1 cellular context compared by ENCODE assay signal in genomic region chr20:46914789-46915359, GRCh38.
TF ChIP-seq lines count a peak whose summit lies in the region.

No MANE protein-coding gene starts in this region.

TF ChIP-seq in H1, 55 proteins besides CTCF, POLR2A, EP300 and RAD21 (continued from another document):
- TF ChIP-seq RNF2 (IDR thresholded peaks at IDR 0.05; ENCODE audit: borderline replicate concordance, low read depth, low read length, missing control alignments, poor library complexity, severe bottlenecking) (no peak), HDAC2 (IDR thresholded peaks at IDR 0.05; ENCODE audit: borderline replicate concordance in 1 of 2, low read depth in 2 of 2, low read length in 2 of 2) (no peak), CHD7 (IDR thresholded peaks at IDR 0.05; ENCODE audit: insufficient replicate concordance, low read length) (no peak), BACH1 (IDR thresholded peaks at IDR 0.05; ENCODE audit: low read length) (no peak), TCF12 (IDR thresholded peaks at IDR 0.05; ENCODE audit: low read depth, low read length) (no peak), TEAD4 (IDR thresholded peaks at IDR 0.05; ENCODE audit: low read depth, low read length) (no peak), CREB1 (IDR thresholded peaks at IDR 0.05) (no peak)
- TF ChIP-seq, protein P1, sequence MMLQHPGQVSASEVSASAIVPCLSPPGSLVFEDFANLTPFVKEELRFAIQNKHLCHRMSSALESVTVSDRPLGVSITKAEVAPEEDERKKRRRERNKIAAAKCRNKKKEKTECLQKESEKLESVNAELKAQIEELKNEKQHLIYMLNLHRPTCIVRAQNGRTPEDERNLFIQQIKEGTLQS (IDR thresholded peaks at IDR 0.05; ENCODE audit: insufficient read depth, low read depth, low read length) = no peak
